Comparison of ENCODE assay signal across 15 cellular contexts in genomic region chr5:109170629-109171350, GRCh38.
DNase-seq lines count a peak whose midpoint lies in the region; ATAC-seq, FAIRE-seq and TF ChIP-seq lines count a peak whose summit lies in the region.
"Had no signal": no experiment of that assay in that cellular context is flagged by ENCODE, and none has a peak within 500 bp of the region (broad histone marks: within the 10 kb centered on the region; RNA-seq: fewer than 3 reads in every experiment).

No MANE protein-coding gene starts in this region.

- no peaks in the 10 kb centered on the region for H4K20me1 ChIP-seq in neural progenitor cell (ENCODE audit: low read depth)
- H4K20me1 ChIP-seq: BLaER1 treated with 17β-estradiol and CSF1 and Interleukin-3, amounts not matched to agents 10 nM and 100 nM had no signal

- H3K27me3 Mint-ChIP-seq in endodermal cell (ENCODE audit: insufficient read depth) (no peaks in the 10 kb centered on the region), neural progenitor cell (ENCODE audit: insufficient read depth, low read depth) (peaks cover 2% of the 10 kb centered on the region)
- H3K27me3 Mint-ChIP-seq: CD4-positive, alpha-beta T cell had no signal

- H3K27ac Mint-ChIP-seq in endodermal cell (no peak overlapping the region), neural progenitor cell (no peak overlapping the region)
- H3K27ac Mint-ChIP-seq: CD4-positive, alpha-beta T cell had no signal

- H3K9ac ChIP-seq in endodermal cell (ENCODE audit: extremely low read depth, low read length, poor library complexity, severe bottlenecking), result no peak overlapping the region
- no peak overlapping the region for H3K9ac ChIP-seq in neural progenitor cell
- H3K9ac ChIP-seq: BLaER1 treated with 17β-estradiol and CSF1 and Interleukin-3, amounts not matched to agents 10 nM and 100 nM had no signal

- H3K36me3 ChIP-seq in endodermal cell (ENCODE audit: control insufficient read depth, insufficient read depth, low read length), result no peaks in the 10 kb centered on the region
- no peaks in the 10 kb centered on the region for H3K36me3 ChIP-seq in neural progenitor cell
- H3K36me3 ChIP-seq: BLaER1 treated with 17β-estradiol and CSF1 and Interleukin-3, amounts not matched to agents 10 nM and 100 nM had no signal

- H3K27ac ChIP-seq in endodermal cell (ENCODE audit: low read depth, low read length) (peak overlapping the region; percentile 61), neural progenitor cell (no peak overlapping the region)
- H3K27ac ChIP-seq: BLaER1 treated with 17β-estradiol and CSF1 and Interleukin-3, amounts not matched to agents 10 nM and 100 nM had no signal

- H3K36me3 Mint-ChIP-seq in endodermal cell (ENCODE audit: low read depth) (no peaks in the 10 kb centered on the region), neural progenitor cell (no peaks in the 10 kb centered on the region)

- H3K4me3 Mint-ChIP-seq in endodermal cell, result no peak overlapping the region
- H3K4me3 Mint-ChIP-seq in neural progenitor cell, result no peak overlapping the region
- H3K4me3 Mint-ChIP-seq: CD4-positive, alpha-beta T cell had no signal

- H3K9me3 ChIP-seq in endodermal cell (ENCODE audit: control insufficient read depth, low read length) (no peaks in the 10 kb centered on the region), neural progenitor cell (ENCODE audit: low read depth) (no peaks in the 10 kb centered on the region)
- H3K9me3 ChIP-seq: BLaER1 treated with 17β-estradiol and CSF1 and Interleukin-3, amounts not matched to agents 10 nM and 100 nM had no signal

- H3K4me2 ChIP-seq in neural progenitor cell, result peak overlapping the region; percentile 42
- H3K4me2 ChIP-seq: BLaER1 treated with 17β-estradiol and CSF1 and Interleukin-3, amounts not matched to agents 10 nM and 100 nM had no signal

- H3F3A ChIP-seq in neural progenitor cell (ENCODE audit: low read depth), result peaks cover 11% of the 10 kb centered on the region

- no peaks in the 10 kb centered on the region for H3K79me2 ChIP-seq in neural progenitor cell (ENCODE audit: low read depth)

- no peak overlapping the region for H2AFZ ChIP-seq in neural progenitor cell (replicated peaks)

- no peaks in the 10 kb centered on the region for H3K27me3 ChIP-seq in endodermal cell (ENCODE audit: control insufficient read depth, insufficient read depth, low read length, poor library complexity, severe bottlenecking)
- H3K27me3 ChIP-seq in neural progenitor cell, result no peaks in the 10 kb centered on the region
- H3K27me3 ChIP-seq: BLaER1 treated with 17β-estradiol and CSF1 and Interleukin-3, amounts not matched to agents 10 nM and 100 nM had no signal

- H3K4me3 ChIP-seq in endodermal cell (ENCODE audit: low read length), result no peak overlapping the region
- H3K4me3 ChIP-seq in neural progenitor cell, result no peak overlapping the region
- H3K4me3 ChIP-seq: BLaER1 treated with 17β-estradiol and CSF1 and Interleukin-3, amounts not matched to agents 10 nM and 100 nM had no signal

- H3K9me3 Mint-ChIP-seq in endodermal cell (no peaks in the 10 kb centered on the region), neural progenitor cell (no peaks in the 10 kb centered on the region)
- H3K9me3 Mint-ChIP-seq: CD4-positive, alpha-beta T cell had no signal

- H3K4me1 Mint-ChIP-seq in endodermal cell (peaks cover 10% of the 10 kb centered on the region), neural progenitor cell (peaks cover 10% of the 10 kb centered on the region)

- no peak for TF ChIP-seq CTCF in endodermal cell (conservative IDR thresholded peaks at IDR 0.05)
- no peak for TF ChIP-seq CTCF in neural progenitor cell (IDR thresholded peaks at IDR 0.05)

- FAIRE-seq in GM19239 (lab: Jason Lieb, UNC), result peak; percentile 42

- peaks cover 5% of the 10 kb centered on the region for H3K4me1 ChIP-seq in endodermal cell (ENCODE audit: control insufficient read depth, insufficient read depth, low read length)
- H3K4me1 ChIP-seq in neural progenitor cell, result peaks cover 13% of the 10 kb centered on the region
- H3K4me1 ChIP-seq: BLaER1 treated with 17β-estradiol and CSF1 and Interleukin-3, amounts not matched to agents 10 nM and 100 nM had no signal

- DNase-seq in GM19239 (ENCODE audit: insufficient read length, low spot score), result no peak
- peak; percentile 54 for DNase-seq in endodermal cell
- peak; percentile 13 for DNase-seq in neural progenitor cell (ENCODE audit: low spot score)
- no peak for DNase-seq in SHP77 (lab: John Stamatoyannopoulos, UW)
- no peak for DNase-seq in epidermal melanocyte (ENCODE audit: insufficient read length, low spot score)
- no peak for DNase-seq in NCI-H1092 treated with DMSO at 0.1 percent for 48 hours (lab: John Stamatoyannopoulos, UW)
- DNase-seq: ACHN; Calu3; CD4-positive, alpha-beta T cell; DMS 273 treated with DMSO at 0.1 percent for 48 hours; IMR-90; KBM-7 had no signal

- WGBS in endodermal cell (ENCODE audit: insufficient coverage in 1 of 2, insufficient read length in 1 of 2), 2 experiments, result 70% methylated on average over 3 of the region's 3 CpGs

- peak; percentile 8 for ATAC-seq in HG03064 (IDR thresholded peaks at IDR 0.05; ENCODE audit: low read depth, unreplicated experiment)
- ATAC-seq: HCT116 had no signal

Comparison
In these comparisons a context has a peak if more than half of its experiments do, and no peak if none do; other contexts are left out.
1. DNase-seq: peak in endodermal cell (single experiment) and neural progenitor cell (single experiment); none in GM19239 (single experiment), SHP77 (0 of 2), epidermal melanocyte (single experiment) and NCI-H1092 treated with DMSO at 0.1 percent for 48 hours (single experiment).